8 cellular contexts compared by ENCODE assay signal in the genomic region with DNA sequence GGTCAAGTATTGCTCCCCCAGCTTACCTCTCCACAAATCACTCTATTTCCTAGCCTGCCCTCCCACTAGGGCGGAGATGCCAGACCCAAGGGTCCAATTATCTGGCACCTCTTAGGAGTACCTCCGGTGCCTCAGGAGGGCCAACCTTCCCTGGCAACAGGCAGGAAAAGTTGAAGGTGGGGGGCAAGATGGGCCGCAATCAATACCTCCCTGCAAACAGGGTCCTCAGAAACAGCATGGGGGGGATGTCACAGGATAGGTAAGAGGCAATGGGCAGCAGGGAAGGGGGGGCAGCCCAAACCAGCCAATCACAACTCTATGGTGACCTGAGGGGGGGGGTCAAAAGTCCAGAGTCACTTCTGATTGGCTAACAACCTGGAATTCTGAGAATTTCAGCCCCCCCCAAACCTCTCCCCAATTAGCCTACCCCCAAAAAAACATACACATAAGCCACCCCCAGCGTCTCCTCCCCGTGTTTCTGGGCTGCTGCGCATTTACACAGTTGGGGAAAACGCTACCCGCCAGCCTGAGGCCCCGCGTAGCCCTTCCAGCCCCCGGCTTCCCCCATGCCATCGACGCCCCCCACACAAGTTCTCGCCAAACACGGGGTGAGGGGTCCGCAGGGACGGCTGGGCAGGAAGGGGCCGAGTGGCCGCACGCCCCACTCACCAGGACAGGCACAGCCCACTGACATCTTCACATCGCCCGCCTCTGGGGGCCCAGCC. TPM values are rescaled to one million over a fixed set of nuclear protein-coding genes. Genes with fewer than 3 reads are reported as not detected.
DNase-seq lines count a peak whose midpoint lies in the region; ATAC-seq lines count a peak whose summit lies in the region.

No MANE protein-coding gene starts in this region.

- intact Hi-C loops in sciatic nerve (cut with DNase I): no loop called here

- H3K4me1 ChIP-seq in iPS DF 6.9 (ENCODE audit: control insufficient read depth, insufficient read depth, low read length): peaks cover 24% of the 10 kb centered on the region

- in situ Hi-C loops in Caki2 (cut with HindIII; ENCODE audit: low pct_unique_long_range_greater_than_20kb, low sequenced_read_pairs): no loop called here
- in situ Hi-C loops in T47D (cut with HindIII; ENCODE audit: low pct_unique_long_range_greater_than_20kb, low sequenced_read_pairs): no loop called here

- no peaks in the 10 kb centered on the region for H3K27me3 Mint-ChIP-seq in T-helper 1 cell treated with Interleukin-12 subunit alpha and Interleukin-12 subunit beta and Interleukin-4 antibody, amounts not matched to agents 30 μg/mL and 1 μg/mL, for 36 hours (ENCODE audit: low read depth)

- no peak overlapping the region for H3K27ac ChIP-seq in iPS DF 6.9 (ENCODE audit: low read length)

- WGBS in iPS DF 6.9 (ENCODE audit: insufficient coverage, insufficient read length): no CpG with 5 or more reads among the region's 22 CpGs

- peak overlapping the region; percentile 93 for H3K27ac Mint-ChIP-seq in T-helper 1 cell treated with Interleukin-12 subunit alpha and Interleukin-12 subunit beta and Interleukin-4 antibody, amounts not matched to agents 30 μg/mL and 1 μg/mL, for 36 hours

- H3K36me3 Mint-ChIP-seq in T-helper 1 cell treated with Interleukin-12 subunit alpha and Interleukin-12 subunit beta and Interleukin-4 antibody, amounts not matched to agents 30 μg/mL and 1 μg/mL, for 36 hours (ENCODE audit: low read depth): no peaks in the 10 kb centered on the region

- peak overlapping the region; percentile 93; the same call in 1 of the 2 replicates for H3K4me3 ChIP-seq in iPS DF 6.9 (ENCODE audit: low read length)

- peak; percentile 76 for DNase-seq in Caki2 (ENCODE audit: low read depth)
- peak; percentile 46 for DNase-seq in HS-27A (ENCODE audit: low read depth)
- DNase-seq in T47D (ENCODE audit: low read depth in 1 of 2, low spot score in 1 of 2): peak; percentile 97
- no peak for DNase-seq in iPS DF 6.9 (ENCODE audit: low read depth, low spot score)
- DNase-seq in sciatic nerve (ENCODE audit: low spot score): peak; percentile 80

- no peaks in the 10 kb centered on the region for H3K36me3 ChIP-seq in iPS DF 6.9 (ENCODE audit: control insufficient read depth, insufficient read depth, low read length)

- peak; percentile 43 for ATAC-seq in sciatic nerve
- ATAC-seq in HG02973 (IDR thresholded peaks at IDR 0.05; ENCODE audit: unreplicated experiment): no peak
- no peak for ATAC-seq in HG02938 (IDR thresholded peaks at IDR 0.05; ENCODE audit: unreplicated experiment)

- no peaks in the 10 kb centered on the region for H3K27me3 ChIP-seq in iPS DF 6.9 (ENCODE audit: control insufficient read depth, insufficient read depth, low read length)

- H3K4me3 Mint-ChIP-seq in T-helper 1 cell treated with Interleukin-12 subunit alpha and Interleukin-12 subunit beta and Interleukin-4 antibody, amounts not matched to agents 30 μg/mL and 1 μg/mL, for 36 hours: peak overlapping the region; percentile 91

- H3K9me3 Mint-ChIP-seq in T-helper 1 cell treated with Interleukin-12 subunit alpha and Interleukin-12 subunit beta and Interleukin-4 antibody, amounts not matched to agents 30 μg/mL and 1 μg/mL, for 36 hours: no peaks in the 10 kb centered on the region

- peaks cover 49% of the 10 kb centered on the region for H3K4me1 Mint-ChIP-seq in T-helper 1 cell treated with Interleukin-12 subunit alpha and Interleukin-12 subunit beta and Interleukin-4 antibody, amounts not matched to agents 30 μg/mL and 1 μg/mL, for 36 hours (ENCODE audit: low read depth)

- no peaks in the 10 kb centered on the region for H3K9me3 ChIP-seq in iPS DF 6.9 (ENCODE audit: control insufficient read depth, insufficient read depth, low read length)

RNA-seq across cellular contexts. Expression of a gene that starts 0.6 kb away (rescaled TPM):
- 14.9 and 22.7 TPM in 2 replicates for total RNA-seq in Caki2 (2014; rRNA removed; shearing (Covaris generic); ENCODE audit: low replicate concordance)
- total RNA-seq in sciatic nerve: 64.3 TPM

RNA-seq across cellular contexts. Expression of a gene that starts 13.3 kb away (rescaled TPM):
- total RNA-seq in Caki2 (2014; rRNA removed; shearing (Covaris generic); ENCODE audit: low replicate concordance): 5.3 and 15.8 TPM in 2 replicates
- 45.6 TPM for total RNA-seq in sciatic nerve

RNA-seq across cellular contexts. Expression of a gene that starts 32.6 kb away (rescaled TPM):
- 68.0 and 74.0 TPM in 2 replicates for total RNA-seq in Caki2 (2014; rRNA removed; shearing (Covaris generic); ENCODE audit: low replicate concordance)
- 46.7 TPM for total RNA-seq in sciatic nerve

RNA-seq across cellular contexts. Expression of a gene that starts 54.4 kb away (rescaled TPM):
- total RNA-seq in Caki2 (2014; rRNA removed; shearing (Covaris generic); ENCODE audit: low replicate concordance): 55.8 and 65.1 TPM in 2 replicates
- total RNA-seq in sciatic nerve: 14.0 TPM
